Comparison of ENCODE assay signal across 8 cellular contexts in genomic region chrX:2614911-2615310, GRCh38.
DNase-seq lines count a peak whose midpoint lies in the region; ATAC-seq and TF ChIP-seq lines count a peak whose summit lies in the region.

No MANE protein-coding gene starts in this region.

- peak overlapping the region; percentile 88 for H3K27ac Mint-ChIP-seq in activated T-helper 2 cell treated with anti-CD3 and anti-CD28 coated beads, Interferon-gamma antibody, Interleukin-2, Interleukin-4, amounts not matched to agents 10 μg/mL and 5 μg/mL and 100 μg/mL, durations not matched to agents 14 hours and 24 hours and 36 hours
- no peak overlapping the region for H3K27ac Mint-ChIP-seq in stimulated activated effector memory CD8-positive, alpha-beta T cell treated with anti-CD3 and anti-CD28 coated beads, Interleukin-12 subunit alpha, Interleukin-12 subunit beta, amount 100 ng/mL, for 72 hours

- no peak overlapping the region for H3K4me3 Mint-ChIP-seq in activated T-helper 2 cell treated with anti-CD3 and anti-CD28 coated beads, Interferon-gamma antibody, Interleukin-2, Interleukin-4, amounts not matched to agents 10 μg/mL and 5 μg/mL and 100 μg/mL, durations not matched to agents 14 hours and 24 hours and 36 hours (ENCODE audit: low read depth)
- H3K4me3 Mint-ChIP-seq in stimulated activated effector memory CD8-positive, alpha-beta T cell treated with anti-CD3 and anti-CD28 coated beads, Interleukin-12 subunit alpha, Interleukin-12 subunit beta, amount 100 ng/mL, for 72 hours: no peak overlapping the region

- H3K36me3 Mint-ChIP-seq in activated T-helper 2 cell treated with anti-CD3 and anti-CD28 coated beads, Interferon-gamma antibody, Interleukin-2, Interleukin-4, amounts not matched to agents 10 μg/mL and 5 μg/mL and 100 μg/mL, durations not matched to agents 14 hours and 24 hours and 36 hours (ENCODE audit: low read depth): peaks cover 88% of the 10 kb centered on the region
- peaks cover 99% of the 10 kb centered on the region for H3K36me3 Mint-ChIP-seq in stimulated activated effector memory CD8-positive, alpha-beta T cell treated with anti-CD3 and anti-CD28 coated beads, Interleukin-12 subunit alpha, Interleukin-12 subunit beta, amount 100 ng/mL, for 72 hours

- in situ Hi-C loops in GM23248 (cut with MboI): no loop called here

- H2AFZ ChIP-seq in GM23248 (peak overlapping the region; percentile 73), MM.1S (ENCODE audit: low read length) (no peak overlapping the region)

- H3K9ac ChIP-seq in GM23248: peak overlapping the region; percentile 33; the same call in 1 of the 2 replicates
- no peak overlapping the region for H3K9ac ChIP-seq in MM.1S (ENCODE audit: low read length)

- H3K36me3 ChIP-seq in GM23248 (ENCODE audit: low read depth): 0 out of 2 replicates have a peak, but pooled peaks cover 3% of the 10 kb centered on the region
- no peaks in the 10 kb centered on the region for H3K36me3 ChIP-seq in MM.1S (replicated peaks; ENCODE audit: insufficient read depth, low read length)

- ATAC-seq in left ventricle myocardium superior (peak; percentile 73), HG03159 (IDR thresholded peaks at IDR 0.05; ENCODE audit: unreplicated experiment) (no peak), HG02759 (IDR thresholded peaks at IDR 0.05; ENCODE audit: unreplicated experiment) (no peak), GM19395 (IDR thresholded peaks at IDR 0.05; ENCODE audit: unreplicated experiment) (no peak)
- ATAC-seq in stimulated activated effector memory CD8-positive, alpha-beta T cell treated with anti-CD3 and anti-CD28 coated beads, Interleukin-12 subunit alpha, Interleukin-12 subunit beta, amount 100 ng/mL, for 72 hours: peak; percentile 52

- 3 to 9% methylated on average over 3 of the region's 3 CpGs for WGBS in GM23248 (ENCODE audit: low coverage in 1 of 2, low lambda C conversion rate in 2 of 2, missing lambda C conversion rate in 2 of 2), 2 experiments

- no peaks in the 10 kb centered on the region for H3K27me3 ChIP-seq in GM23248 (replicated peaks; ENCODE audit: insufficient read depth)
- no peaks in the 10 kb centered on the region for H3K27me3 ChIP-seq in MM.1S (replicated peaks; ENCODE audit: insufficient read depth, low read length)

- peaks cover 34% of the 10 kb centered on the region for H3K4me1 Mint-ChIP-seq in activated T-helper 2 cell treated with anti-CD3 and anti-CD28 coated beads, Interferon-gamma antibody, Interleukin-2, Interleukin-4, amounts not matched to agents 10 μg/mL and 5 μg/mL and 100 μg/mL, durations not matched to agents 14 hours and 24 hours and 36 hours (ENCODE audit: low read depth)
- peaks cover 46% of the 10 kb centered on the region for H3K4me1 Mint-ChIP-seq in stimulated activated effector memory CD8-positive, alpha-beta T cell treated with anti-CD3 and anti-CD28 coated beads, Interleukin-12 subunit alpha, Interleukin-12 subunit beta, amount 100 ng/mL, for 72 hours

- H3K9me2 ChIP-seq in GM23248 (ENCODE audit: insufficient read depth) (no peaks in the 10 kb centered on the region), MM.1S (replicated peaks; ENCODE audit: insufficient read depth, low read length) (no peaks in the 10 kb centered on the region)

- peak; percentile 94 for DNase-seq in GM23248
- DNase-seq in activated T-helper 2 cell treated with anti-CD3 and anti-CD28 coated beads, Interferon-gamma antibody, Interleukin-2, Interleukin-4, amounts not matched to agents 10 μg/mL and 5 μg/mL and 100 μg/mL, durations not matched to agents 14 hours and 24 hours and 36 hours (ENCODE audit: low spot score): no peak
- DNase-seq in left ventricle myocardium superior: no peak
- no peak for DNase-seq in stimulated activated effector memory CD8-positive, alpha-beta T cell treated with anti-CD3 and anti-CD28 coated beads, Interleukin-12 subunit alpha, Interleukin-12 subunit beta, amount 100 ng/mL, for 72 hours (ENCODE audit: low spot score in 2 of 2)
- no peak for DNase-seq in MM.1S

- H3K27ac ChIP-seq in GM23248 (peak overlapping the region; percentile 69), MM.1S (ENCODE audit: low read length) (no peak overlapping the region)

- no peaks in the 10 kb centered on the region for H3K9me3 Mint-ChIP-seq in activated T-helper 2 cell treated with anti-CD3 and anti-CD28 coated beads, Interferon-gamma antibody, Interleukin-2, Interleukin-4, amounts not matched to agents 10 μg/mL and 5 μg/mL and 100 μg/mL, durations not matched to agents 14 hours and 24 hours and 36 hours
- H3K9me3 Mint-ChIP-seq in stimulated activated effector memory CD8-positive, alpha-beta T cell treated with anti-CD3 and anti-CD28 coated beads, Interleukin-12 subunit alpha, Interleukin-12 subunit beta, amount 100 ng/mL, for 72 hours: no peaks in the 10 kb centered on the region

- no peaks in the 10 kb centered on the region for H3K27me3 Mint-ChIP-seq in activated T-helper 2 cell treated with anti-CD3 and anti-CD28 coated beads, Interferon-gamma antibody, Interleukin-2, Interleukin-4, amounts not matched to agents 10 μg/mL and 5 μg/mL and 100 μg/mL, durations not matched to agents 14 hours and 24 hours and 36 hours (ENCODE audit: low read depth)

- H4K20me1 ChIP-seq in GM23248 (ENCODE audit: insufficient read depth) (no peaks in the 10 kb centered on the region), MM.1S (ENCODE audit: insufficient read depth, low read length) (no peaks in the 10 kb centered on the region)

- H3K4me3 ChIP-seq in GM23248: no peak overlapping the region
- no peak overlapping the region for H3K4me3 ChIP-seq in MM.1S (ENCODE audit: low read length)

- H3K4me1 ChIP-seq in GM23248 (ENCODE audit: insufficient read depth) (peaks cover 16% of the 10 kb centered on the region), MM.1S (ENCODE audit: low read length) (no peaks in the 10 kb centered on the region)

- H3F3A ChIP-seq in GM23248 (ENCODE audit: insufficient read depth) (peaks cover 14% of the 10 kb centered on the region), MM.1S (ENCODE audit: insufficient read depth, low read length) (no peaks in the 10 kb centered on the region)

- H3K9me3 ChIP-seq in GM23248 (ENCODE audit: low read depth) (no peaks in the 10 kb centered on the region), MM.1S (replicated peaks; ENCODE audit: insufficient read depth, low read length) (no peaks in the 10 kb centered on the region)

- no peaks in the 10 kb centered on the region for H3K79me2 ChIP-seq in GM23248 (ENCODE audit: insufficient read depth)
- no peaks in the 10 kb centered on the region for H3K79me2 ChIP-seq in MM.1S (ENCODE audit: low read length)

- TF ChIP-seq CTCF in MM.1S (IDR thresholded peaks at IDR 0.05; ENCODE audit: low read length): no peak

- H3K4me2 ChIP-seq in GM23248 (ENCODE audit: unreplicated experiment) (peak overlapping the region; percentile 21), MM.1S (ENCODE audit: low read depth, low read length) (no peak overlapping the region)

- intact Hi-C loops in activated T-helper 2 cell treated with anti-CD3 and anti-CD28 coated beads, Interferon-gamma antibody, Interleukin-2, Interleukin-4, amounts not matched to agents 10 μg/mL and 5 μg/mL and 100 μg/mL, durations not matched to agents 14 hours and 24 hours and 36 hours (cut with micrococcal nuclease): no loop called here
- intact Hi-C loops in left ventricle myocardium superior (cut with micrococcal nuclease): no loop called here

Comparison
In these comparisons a context has a peak if more than half of its experiments do, and no peak if none do; other contexts are left out.
1. ATAC-seq: peak in left ventricle myocardium superior (single experiment) and stimulated activated effector memory CD8-positive, alpha-beta T cell treated with anti-CD3 and anti-CD28 coated beads, Interleukin-12 subunit alpha, Interleukin-12 subunit beta, amount 100 ng/mL, for 72 hours (single experiment); none in HG03159 (single experiment), HG02759 (single experiment) and GM19395 (single experiment).